Comparison of ENCODE assay signal across 8 cellular contexts in genomic region chr11:6606471-6607189, GRCh38. TPM values are rescaled to one million over a fixed set of nuclear protein-coding genes. Genes with fewer than 3 reads are reported as not detected.
DNase-seq lines count a peak whose midpoint lies in the region; ATAC-seq and TF ChIP-seq lines count a peak whose summit lies in the region.

No MANE protein-coding gene starts in this region.

- no peaks in the 10 kb centered on the region for H3K36me3 Mint-ChIP-seq in natural killer cell

- ATAC-seq in GM18517 (IDR thresholded peaks at IDR 0.05; ENCODE audit: unreplicated experiment) (peak; percentile 31), HG02973 (IDR thresholded peaks at IDR 0.05; ENCODE audit: unreplicated experiment) (peak; percentile 36), natural killer cell (peak; percentile 46 to 64 (median 56))

- H3K4me1 Mint-ChIP-seq in natural killer cell = peaks cover 42 to 45% of the 10 kb centered on the region in 2 donors

- H3K27me3 Mint-ChIP-seq in natural killer cell (ENCODE audit: low read depth in 2 of 2) = no peaks in the 10 kb centered on the region

- 4 to 7% methylated on average over 11 of the region's 11 CpGs for WGBS in tibial nerve, 2 donors

- peak; percentile 55 to 70 for DNase-seq in AML-193 (lab: John Stamatoyannopoulos, UW)
- peak; percentile 31 for DNase-seq in NCI-H526 treated with DMSO at 0.1 percent for 48 hours (lab: John Stamatoyannopoulos, UW)
- DNase-seq in activated T-cell treated with anti-CD3 and anti-CD28 coated beads, Interleukin-2, amount 50 U/mL, for 1 hour = peak; percentile 48
- peak; percentile 91 for DNase-seq in fibroblast of the aortic adventitia (ENCODE audit: low read depth)
- DNase-seq in natural killer cell = peak; percentile 70
- DNase-seq in tibial nerve (ENCODE audit: low spot score in 2 of 2) = peak; percentile 91 to 92

- TF ChIP-seq EP300 in tibial nerve (IDR thresholded peaks at IDR 0.05) = peak in 1 of 2 donors; percentile 99

- peak; percentile 64 to 93 for TF ChIP-seq POLR2A in tibial nerve (IDR thresholded peaks at IDR 0.05)

- peaks cover 7 to 39% (median 22%) of the 10 kb centered on the region in 3 donors for H3K36me3 ChIP-seq in tibial nerve

- no peaks in the 10 kb centered on the region for H3K27me3 ChIP-seq in tibial nerve

- H3K4me3 ChIP-seq in fibroblast of the aortic adventitia (ENCODE audit: low read depth, low read length) (peak overlapping the region; percentile 48), tibial nerve (peak overlapping the region in 3 of 4 donors; percentile 8 to 71 (median 20))

- peak overlapping the region; percentile 87 to 99 (median 96) for H3K27ac ChIP-seq in tibial nerve

- peak overlapping the region; percentile 72 for H3K4me3 Mint-ChIP-seq in natural killer cell

- H3K9me3 ChIP-seq in tibial nerve = no peaks in the 10 kb centered on the region

- no peaks in the 10 kb centered on the region for H3K9me3 Mint-ChIP-seq in natural killer cell

- TF ChIP-seq CTCF in fibroblast of the aortic adventitia (IDR thresholded peaks at IDR 0.05; ENCODE audit: insufficient read depth, low read length) (no peak), natural killer cell (IDR thresholded peaks at IDR 0.05) (no peak), tibial nerve (IDR thresholded peaks at IDR 0.05) (peak in 1 of 5 experiments; percentile 35)

- peaks cover 0 to 83% (median 52%) of the 10 kb centered on the region in 4 donors for H3K4me1 ChIP-seq in tibial nerve

- intact Hi-C loops in natural killer cell (cut with micrococcal nuclease) = loop anchor here (2.0 to 10.0 kb wide), 2 partner anchors 126 to 138 kb away; partner anchors contain the start of genes ARFIP2 and TIMM10B

- no peak overlapping the region for H3K27ac Mint-ChIP-seq in natural killer cell

RNA-seq across cellular contexts. Expression of gene ILK, which starts 3.1 kb away (rescaled TPM):
- total RNA-seq in fibroblast of the aortic adventitia (ENCODE audit: low replicate concordance) = 115 and 145 TPM in 2 replicates
- 100 to 1,000 TPM; 109 to 145 (median 142) TPM for total RNA-seq in natural killer cell
- total RNA-seq in tibial nerve = 100 to 1,000 TPM; 139 to 148 (median 140) TPM

RNA-seq across cellular contexts. Expression of gene RRP8, which starts 3.2 kb away (rescaled TPM):
- total RNA-seq in fibroblast of the aortic adventitia (ENCODE audit: low replicate concordance) (8.2 and 10.2 TPM in 2 replicates), natural killer cell (10 to 100 TPM; 31.3 to 35.9 (median 31.9) TPM), tibial nerve (10 to 100 TPM; 13.9 to 34.1 (median 18.2) TPM)

RNA-seq across cellular contexts. Expression of gene TAF10, which starts 5.4 kb away (rescaled TPM):
- total RNA-seq in fibroblast of the aortic adventitia (ENCODE audit: low replicate concordance) (46.3 and 101 TPM in 2 replicates), natural killer cell (100 to 1,000 TPM; 154 to 191 (median 158) TPM), tibial nerve (100 to 1,000 TPM; 148 to 235 (median 155) TPM)

RNA-seq across cellular contexts. Expression of gene TPP1, which starts 12.6 kb away (rescaled TPM):
- 49.3 and 60.2 TPM in 2 replicates for total RNA-seq in fibroblast of the aortic adventitia (ENCODE audit: low replicate concordance)
- 100 to 1,000 TPM; 123 to 135 (median 131) TPM for total RNA-seq in natural killer cell
- 10 to 100 TPM; 45.6 to 81.3 (median 58.0) TPM for total RNA-seq in tibial nerve

RNA-seq across cellular contexts. Expression of gene DCHS1, which starts 49.0 kb away (rescaled TPM):
- total RNA-seq in fibroblast of the aortic adventitia (ENCODE audit: low replicate concordance) = 5.2 and 19.0 TPM in 2 replicates
- total RNA-seq in natural killer cell = 1 to 10 TPM in 1 of 3 donors, under 1 TPM in 2; 0.49 to 1.0 (median 0.83) TPM
- 10 to 100 TPM; 12.6 to 27.8 (median 20.1) TPM for total RNA-seq in tibial nerve

Comparison
In these comparisons a context has a peak if more than half of its experiments do, and no peak if none do; other contexts are left out.
1. Peak in every context shown above with its lines: DNase-seq, ATAC-seq, H3K4me3 ChIP-seq and H3K27ac ChIP-seq.
2. DNase-seq: peak in every context shown above with its lines; median percentile 92 in tibial nerve; 91 in fibroblast of the aortic adventitia; 70 in natural killer cell; 62 in AML-193; 48 in activated T-cell treated with anti-CD3 and anti-CD28 coated beads, Interleukin-2, amount 50 U/mL, for 1 hour; 31 in NCI-H526 treated with DMSO at 0.1 percent for 48 hours.